ENCODE assay signal across 1 cellular context in the genomic region with DNA sequence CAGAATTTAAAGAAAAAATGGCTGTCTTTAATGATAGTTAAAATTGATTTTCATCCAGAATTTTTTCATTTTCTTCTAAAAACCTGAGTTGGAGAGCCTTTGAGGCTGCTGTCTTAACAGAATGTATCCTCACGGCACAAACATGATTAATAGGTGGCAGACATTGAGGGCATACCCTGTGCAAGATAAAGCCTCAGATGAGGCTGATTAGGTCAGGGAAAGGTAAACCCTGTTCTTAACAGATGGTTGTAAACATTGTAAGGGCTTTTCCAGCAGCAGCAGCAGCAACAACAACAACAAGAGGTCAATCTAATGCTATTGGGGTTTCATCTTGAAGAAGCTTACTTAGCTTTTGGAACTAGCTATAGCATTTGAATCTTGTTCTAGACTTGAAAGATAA.
TF ChIP-seq lines count a peak whose summit lies in the region.

No MANE protein-coding gene starts in this region.

TF ChIP-seq in SK-N-SH treated with all-trans-retinoic acid at 6 μM for 48 hours, 23 proteins besides CTCF, POLR2A, EP300 and RAD21 (continued from another document):
- TF ChIP-seq, protein P1, sequence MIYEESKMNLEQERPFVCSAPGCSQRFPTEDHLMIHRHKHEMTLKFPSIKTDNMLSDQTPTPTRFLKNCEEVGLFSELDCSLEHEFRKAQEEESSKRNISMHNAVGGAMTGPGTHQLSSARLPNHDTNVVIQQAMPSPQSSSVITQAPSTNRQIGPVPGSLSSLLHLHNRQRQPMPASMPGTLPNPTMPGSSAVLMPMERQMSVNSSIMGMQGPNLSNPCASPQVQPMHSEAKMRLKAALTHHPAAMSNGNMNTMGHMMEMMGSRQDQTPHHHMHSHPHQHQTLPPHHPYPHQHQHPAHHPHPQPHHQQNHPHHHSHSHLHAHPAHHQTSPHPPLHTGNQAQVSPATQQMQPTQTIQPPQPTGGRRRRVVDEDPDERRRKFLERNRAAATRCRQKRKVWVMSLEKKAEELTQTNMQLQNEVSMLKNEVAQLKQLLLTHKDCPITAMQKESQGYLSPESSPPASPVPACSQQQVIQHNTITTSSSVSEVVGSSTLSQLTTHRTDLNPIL (CRISPR knock-in tag; IDR thresholded peaks at IDR 0.05; ENCODE audit: low read depth) = no peak
- TF ChIP-seq, protein P2, sequence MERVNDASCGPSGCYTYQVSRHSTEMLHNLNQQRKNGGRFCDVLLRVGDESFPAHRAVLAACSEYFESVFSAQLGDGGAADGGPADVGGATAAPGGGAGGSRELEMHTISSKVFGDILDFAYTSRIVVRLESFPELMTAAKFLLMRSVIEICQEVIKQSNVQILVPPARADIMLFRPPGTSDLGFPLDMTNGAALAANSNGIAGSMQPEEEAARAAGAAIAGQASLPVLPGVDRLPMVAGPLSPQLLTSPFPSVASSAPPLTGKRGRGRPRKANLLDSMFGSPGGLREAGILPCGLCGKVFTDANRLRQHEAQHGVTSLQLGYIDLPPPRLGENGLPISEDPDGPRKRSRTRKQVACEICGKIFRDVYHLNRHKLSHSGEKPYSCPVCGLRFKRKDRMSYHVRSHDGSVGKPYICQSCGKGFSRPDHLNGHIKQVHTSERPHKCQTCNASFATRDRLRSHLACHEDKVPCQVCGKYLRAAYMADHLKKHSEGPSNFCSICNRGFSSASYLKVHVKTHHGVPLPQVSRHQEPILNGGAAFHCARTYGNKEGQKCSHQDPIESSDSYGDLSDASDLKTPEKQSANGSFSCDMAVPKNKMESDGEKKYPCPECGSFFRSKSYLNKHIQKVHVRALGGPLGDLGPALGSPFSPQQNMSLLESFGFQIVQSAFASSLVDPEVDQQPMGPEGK (CRISPR knock-in tag; IDR thresholded peaks at IDR 0.05; ENCODE audit: borderline replicate concordance) = no peak
- TF ChIP-seq PPARA (CRISPR knock-in tag; IDR thresholded peaks at IDR 0.05; ENCODE audit: borderline replicate concordance) (no peak), ZNF565 (CRISPR knock-in tag; conservative IDR thresholded peaks at IDR 0.05; ENCODE audit: low read depth) (no peak), ISL1 (CRISPR knock-in tag; IDR thresholded peaks at IDR 0.05) (no peak)
- TF ChIP-seq, protein P3, sequence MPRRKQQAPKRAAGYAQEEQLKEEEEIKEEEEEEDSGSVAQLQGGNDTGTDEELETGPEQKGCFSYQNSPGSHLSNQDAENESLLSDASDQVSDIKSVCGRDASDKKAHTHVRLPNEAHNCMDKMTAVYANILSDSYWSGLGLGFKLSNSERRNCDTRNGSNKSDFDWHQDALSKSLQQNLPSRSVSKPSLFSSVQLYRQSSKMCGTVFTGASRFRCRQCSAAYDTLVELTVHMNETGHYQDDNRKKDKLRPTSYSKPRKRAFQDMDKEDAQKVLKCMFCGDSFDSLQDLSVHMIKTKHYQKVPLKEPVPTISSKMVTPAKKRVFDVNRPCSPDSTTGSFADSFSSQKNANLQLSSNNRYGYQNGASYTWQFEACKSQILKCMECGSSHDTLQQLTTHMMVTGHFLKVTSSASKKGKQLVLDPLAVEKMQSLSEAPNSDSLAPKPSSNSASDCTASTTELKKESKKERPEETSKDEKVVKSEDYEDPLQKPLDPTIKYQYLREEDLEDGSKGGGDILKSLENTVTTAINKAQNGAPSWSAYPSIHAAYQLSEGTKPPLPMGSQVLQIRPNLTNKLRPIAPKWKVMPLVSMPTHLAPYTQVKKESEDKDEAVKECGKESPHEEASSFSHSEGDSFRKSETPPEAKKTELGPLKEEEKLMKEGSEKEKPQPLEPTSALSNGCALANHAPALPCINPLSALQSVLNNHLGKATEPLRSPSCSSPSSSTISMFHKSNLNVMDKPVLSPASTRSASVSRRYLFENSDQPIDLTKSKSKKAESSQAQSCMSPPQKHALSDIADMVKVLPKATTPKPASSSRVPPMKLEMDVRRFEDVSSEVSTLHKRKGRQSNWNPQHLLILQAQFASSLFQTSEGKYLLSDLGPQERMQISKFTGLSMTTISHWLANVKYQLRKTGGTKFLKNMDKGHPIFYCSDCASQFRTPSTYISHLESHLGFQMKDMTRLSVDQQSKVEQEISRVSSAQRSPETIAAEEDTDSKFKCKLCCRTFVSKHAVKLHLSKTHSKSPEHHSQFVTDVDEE (CRISPR knock-in tag; IDR thresholded peaks at IDR 0.05) = no peak
TF ChIP-seq in SK-N-SH treated with all-trans-retinoic acid at 6 μM for 48 hours: peak in this region for 0.
